9 cellular contexts compared by ENCODE assay signal in the genomic region with DNA sequence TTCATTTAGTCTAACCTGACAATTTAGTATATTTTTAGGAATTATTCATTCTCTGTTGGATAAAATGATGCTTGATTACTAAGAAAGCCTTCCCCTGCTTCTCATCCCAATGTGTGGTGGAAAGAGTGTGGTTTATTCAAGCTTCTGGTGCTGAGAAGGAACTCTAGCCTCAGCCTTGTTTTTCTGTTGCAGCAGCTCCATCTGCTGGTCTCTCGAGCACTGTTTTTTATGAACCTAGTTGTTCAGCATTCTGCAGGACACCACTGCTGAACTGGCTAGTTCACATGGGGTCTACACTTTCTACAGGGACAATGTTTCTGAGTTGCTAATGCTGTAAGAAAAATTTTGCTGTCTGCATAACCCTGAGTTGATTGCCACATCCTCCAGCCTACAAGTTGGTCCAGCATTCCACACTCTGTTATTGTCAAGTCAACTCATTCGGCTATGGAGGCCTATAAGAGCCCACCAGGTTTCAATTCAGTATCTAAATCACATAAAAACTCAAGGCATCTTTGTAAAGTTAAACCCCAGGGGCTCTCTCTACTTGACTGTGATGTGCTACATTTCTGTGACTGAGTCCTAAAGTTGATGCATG. TPM values are rescaled to one million over a fixed set of nuclear protein-coding genes. Genes with fewer than 3 reads are reported as not detected.
A peak's percentile ranks its signal among the peaks of the same experiment; 100 is the strongest.
DNase-seq lines count a peak whose midpoint lies in the region; ATAC-seq, FAIRE-seq and TF ChIP-seq lines count a peak whose summit lies in the region.
"Had no signal": no experiment of that assay in that cellular context is flagged by ENCODE, and none has a peak within 500 bp of the region (broad histone marks: within the 10 kb centered on the region; RNA-seq: fewer than 3 reads in every experiment).

No MANE protein-coding gene starts in this region.

- no peak overlapping the region for H3K4me2 ChIP-seq in GM12878 (ENCODE audit: control insufficient read depth, insufficient read depth)

- no peaks in the 10 kb centered on the region for H3K9me3 Mint-ChIP-seq in immature natural killer cell
- H3K9me3 Mint-ChIP-seq: activated naive CD4-positive, alpha-beta T cell treated with anti-CD3 and anti-CD28 coated beads, Interleukin-2, amount 50 U/mL, for 24 hours had no signal

- POLR2A ChIA-PET in GM12878 (lab: Charles Lee), result no interaction called here

- no peaks in the 10 kb centered on the region for H3K36me3 ChIP-seq in GM12878 (ENCODE audit: control insufficient read depth in 2 of 2, insufficient read depth in 2 of 2, low read length in 1 of 2)

- H3K4me1 Mint-ChIP-seq in immature natural killer cell, result no peaks in the 10 kb centered on the region

- no peaks in the 10 kb centered on the region for H3K36me3 Mint-ChIP-seq in immature natural killer cell
- H3K36me3 Mint-ChIP-seq: activated naive CD4-positive, alpha-beta T cell treated with anti-CD3 and anti-CD28 coated beads, Interleukin-2, amount 50 U/mL, for 24 hours had no signal

- DNase-seq in Caki2 (ENCODE audit: low read depth) (peak; percentile 9), T-helper 2 cell (peak in 4 of 5 experiments; percentile 25 to 65 (median 30)), GM12878 (ENCODE audit: low read depth, low spot score) (no peak), immature natural killer cell (peak; percentile 44 to 59 (median 56)), OCI-M2 (lab: John Stamatoyannopoulos, UW; ENCODE audit: unreplicated experiment) (no peak)
- peak; percentile 43 for DNase-seq in stimulated activated CD4-positive, alpha-beta T cell treated with anti-CD3 and anti-CD28 coated beads, Interleukin-1b, Interleukin-23, amount 100 ng/mL, for 48 hours

- TF ChIP-seq EP300 in Ishikawa (IDR thresholded peaks at IDR 0.05; ENCODE audit: borderline replicate concordance) (no peak), GM12878 (IDR thresholded peaks at IDR 0.05; ENCODE audit: borderline replicate concordance in 1 of 2, control insufficient read depth in 1 of 2, low read depth in 2 of 2, low read length in 2 of 2) (no peak)

- H3K79me2 ChIP-seq in GM12878 (ENCODE audit: control insufficient read depth, insufficient read depth, low read length), result no peaks in the 10 kb centered on the region

- no peak for TF ChIP-seq POLR2A in GM12878 (IDR thresholded peaks at IDR 0.05; ENCODE audit: low read depth, low read length)

- no peak overlapping the region for H3K27ac Mint-ChIP-seq in immature natural killer cell
- H3K27ac Mint-ChIP-seq: activated naive CD4-positive, alpha-beta T cell treated with anti-CD3 and anti-CD28 coated beads, Interleukin-2, amount 50 U/mL, for 24 hours had no signal

- no peaks in the 10 kb centered on the region for H3K4me1 ChIP-seq in GM12878 (ENCODE audit: control insufficient read depth, insufficient read depth, low read length)

- FAIRE-seq in GM12878 (lab: Jason Lieb, UNC), result peak; percentile 97

- peak; percentile 86 for ATAC-seq in GM19372 (IDR thresholded peaks at IDR 0.05; ENCODE audit: low read depth, unreplicated experiment)
- peak; percentile 95 for ATAC-seq in GM12878

- H3K4me3 Mint-ChIP-seq in immature natural killer cell, result no peak overlapping the region
- H3K4me3 Mint-ChIP-seq: activated naive CD4-positive, alpha-beta T cell treated with anti-CD3 and anti-CD28 coated beads, Interleukin-2, amount 50 U/mL, for 24 hours had no signal

- no peak overlapping the region for H3K4me3 ChIP-seq in GM12878

- in situ Hi-C loops in Caki2 (cut with HindIII; ENCODE audit: low pct_unique_long_range_greater_than_20kb, low sequenced_read_pairs), result no loop called here
- in situ Hi-C loops in GM12878 (cut with MboI), result no loop called here

- no peaks in the 10 kb centered on the region for H4K20me1 ChIP-seq in GM12878 (ENCODE audit: control insufficient read depth, insufficient read depth)

- WGBS in GM12878 (ENCODE audit: insufficient coverage, insufficient replicate concordance, low lambda C conversion rate, missing lambda C conversion rate), result 48% methylated on average over 2 of the region's 2 CpGs

- H3K27me3 Mint-ChIP-seq in immature natural killer cell (ENCODE audit: low read depth in 3 of 3), result peaks cover 1 to 3% (median 2%) of the 10 kb centered on the region in 3 donors

- no TSS peak for BruUV-seq in GM12878 (replicated peaks; lab: Mats Ljungman, UMichigan)

- CTCF ChIA-PET in GM12878 (lab: Yijun Ruan, JAX), result interaction anchor here (0.6 to 17.5 kb wide), 24 partner anchors 9 to 527 kb away, joined by 3 to 728 read pairs (median 4); a partner anchor contains a TSS

- TF ChIP-seq RAD21 in Ishikawa (IDR thresholded peaks at IDR 0.05; ENCODE audit: low read depth) (peak; percentile 71), GM12878 (IDR thresholded peaks at IDR 0.05; ENCODE audit: insufficient read depth, low read depth, low read length) (peak; percentile 95)

- no peak overlapping the region for H3K27ac ChIP-seq in GM12878 (ENCODE audit: control insufficient read depth, insufficient read depth)

- H2AFZ ChIP-seq in GM12878 (ENCODE audit: control insufficient read depth, low read depth, low read length), result no peak overlapping the region

- SMC1A ChIA-PET in GM12878 (lab: Charles Lee; ENCODE audit: uncharacterized antibody, unreplicated experiment), result interaction anchor here (0.9 to 17.8 kb wide), 7 partner anchors 12 to 378 kb away, joined by 3 to 420 read pairs (median 4); a partner anchor contains a TSS

- no peak overlapping the region for H3K9ac ChIP-seq in GM12878 (ENCODE audit: control insufficient read depth, insufficient read depth, low read length)

- TF ChIP-seq CTCF in GM12878 (IDR thresholded peaks at IDR 0.05 in 2 of 3, conservative IDR thresholded peaks at IDR 0.05 in 1 of 3; ENCODE audit: control insufficient read depth in 2 of 3, extremely low read depth in 1 of 3, insufficient read depth in 1 of 3, low read depth in 3 of 3, low read length in 3 of 3), result peak; percentile 79 to 89 (median 82)

- H3K9me3 ChIP-seq in GM12878 (replicated peaks; ENCODE audit: control insufficient read depth, insufficient read depth, low read length), result no peaks in the 10 kb centered on the region

- RAD21 ChIA-PET in GM12878 (lab: Charles Lee; ENCODE audit: unreplicated experiment), result interaction anchor here (0.6 to 8.0 kb wide), 12 partner anchors 8 to 379 kb away, joined by 3 to 141 read pairs (median 4); no protein-coding TSS in a partner anchor

- intact Hi-C loops in GM12878 (cut with micrococcal nuclease; ENCODE audit: unreplicated experiment), result loop anchor here (1.0 to 2.0 kb wide), 5 partner anchors 19 to 378 kb away; no protein-coding TSS in a partner anchor

- no peaks in the 10 kb centered on the region for H3K27me3 ChIP-seq in GM12878 (replicated peaks in 1 of 2; ENCODE audit: control insufficient read depth in 2 of 2, insufficient read depth in 2 of 2, low read length in 1 of 2)

RNA-seq across cellular contexts. Expression of a gene that starts 14.3 kb away (rescaled TPM):
- not detected in 2 replicates for total RNA-seq in Caki2 (2014; rRNA removed; shearing (Covaris generic); ENCODE audit: low replicate concordance)
- total RNA-seq in GM12878 (2013; cell fraction: nucleolus; rRNA removed), result 3.2 and 3.5 TPM in 2 replicates
- total RNA-seq in GM12878 (2014; rRNA removed) (0.06 and 0.16 TPM in 2 replicates), GM12878 (2014; rRNA removed; fragmentation: Illumina TruSeq; extraction: Trizol) (0.05 and 0.09 TPM in 2 replicates), GM12878 (2021) (not detected in 2 replicates)
- not detected for polyA plus RNA-seq in GM12878 (2011; ENCODE audit: low read depth)
- polyA plus RNA-seq in GM12878 (2011; rRNA removed) (0.08 and 0.10 TPM in 2 replicates), GM12878 (2014; fragmentation: Illumina TruSeq; extraction: Trizol) (0.01 and 0.10 TPM in 2 replicates), GM12878 (2014; fragmentation: Nextera tagmentation; extraction: Ambion mirVana) (not detected), GM12878 (2014; rRNA removed) (not detected in 2 replicates), GM12878 (2016; fragmentation: Nextera tagmentation; extraction: Ambion mirVana) (not detected), immature natural killer cell (not detected)
- polyA plus RNA-seq in GM12878 (2011; cell fraction: cytosol; rRNA removed), result 0.23 and 0.30 TPM in 2 replicates
- 0.18 and 0.25 TPM in 2 replicates for polyA plus RNA-seq in GM12878 (2011; cell fraction: nucleus; rRNA removed)
- polyA plus RNA-seq in GM12878 (2012), result 0.03 TPM in 1 of 2 replicates, not detected in the other
- polyA minus RNA-seq in GM12878 (2011; rRNA and poly(A)+ RNA removed), result 1.8 and 3.2 TPM in 2 replicates
- polyA minus RNA-seq in GM12878 (2011; cell fraction: cytosol; rRNA and poly(A)+ RNA removed), result not detected in 2 replicates
- 1.8 and 2.1 TPM in 2 replicates for polyA minus RNA-seq in GM12878 (2011; cell fraction: nucleus; rRNA and poly(A)+ RNA removed)

RNA-seq across cellular contexts. Expression of a gene that starts 25.4 kb away (rescaled TPM):
- not detected in 2 replicates for total RNA-seq in Caki2 (2014; rRNA removed; shearing (Covaris generic); ENCODE audit: low replicate concordance)
- total RNA-seq in GM12878 (2013; cell fraction: nucleolus; rRNA removed), result not detected in 2 replicates
- total RNA-seq in GM12878 (2014; rRNA removed), result not detected in 2 replicates
- not detected in 2 replicates for total RNA-seq in GM12878 (2014; rRNA removed; fragmentation: Illumina TruSeq; extraction: Trizol)
- total RNA-seq in GM12878 (2021), result not detected in 2 replicates
- not detected for polyA plus RNA-seq in GM12878 (2011; ENCODE audit: low read depth)
- not detected in 2 replicates for polyA plus RNA-seq in GM12878 (2011; rRNA removed)
- not detected in 2 replicates for polyA plus RNA-seq in GM12878 (2011; cell fraction: cytosol; rRNA removed)
- not detected in 2 replicates for polyA plus RNA-seq in GM12878 (2011; cell fraction: nucleus; rRNA removed)
- not detected in 2 replicates for polyA plus RNA-seq in GM12878 (2012)
- not detected in 2 replicates for polyA plus RNA-seq in GM12878 (2014; fragmentation: Illumina TruSeq; extraction: Trizol)
- polyA plus RNA-seq in GM12878 (2014; fragmentation: Nextera tagmentation; extraction: Ambion mirVana), result not detected
- not detected in 2 replicates for polyA plus RNA-seq in GM12878 (2014; rRNA removed)
- polyA plus RNA-seq in GM12878 (2016; fragmentation: Nextera tagmentation; extraction: Ambion mirVana), result not detected
- polyA minus RNA-seq in GM12878 (2011; rRNA and poly(A)+ RNA removed), result not detected in 2 replicates
- not detected in 2 replicates for polyA minus RNA-seq in GM12878 (2011; cell fraction: cytosol; rRNA and poly(A)+ RNA removed)
- not detected in 2 replicates for polyA minus RNA-seq in GM12878 (2011; cell fraction: nucleus; rRNA and poly(A)+ RNA removed)
- polyA plus RNA-seq in immature natural killer cell, result not detected

RNA-seq across cellular contexts. Expression of a gene that starts 42.0 kb away (rescaled TPM):
- not detected in 2 replicates for total RNA-seq in Caki2 (2014; rRNA removed; shearing (Covaris generic); ENCODE audit: low replicate concordance)
- total RNA-seq in GM12878 (2013; cell fraction: nucleolus; rRNA removed), result 7.3 and 9.5 TPM in 2 replicates
- total RNA-seq in GM12878 (2014; rRNA removed) (0.05 and 0.17 TPM in 2 replicates), GM12878 (2014; rRNA removed; fragmentation: Illumina TruSeq; extraction: Trizol) (0.04 and 0.05 TPM in 2 replicates), GM12878 (2021) (not detected in 2 replicates)
- not detected for polyA plus RNA-seq in GM12878 (2011; ENCODE audit: low read depth)
- polyA plus RNA-seq in GM12878 (2011; rRNA removed) (0.03 TPM in 1 of 2 replicates, not detected in the other), GM12878 (2014; fragmentation: Illumina TruSeq; extraction: Trizol) (not detected in 2 replicates), GM12878 (2014; fragmentation: Nextera tagmentation; extraction: Ambion mirVana) (not detected), GM12878 (2014; rRNA removed) (not detected in 2 replicates), GM12878 (2016; fragmentation: Nextera tagmentation; extraction: Ambion mirVana) (not detected), immature natural killer cell (not detected)
- polyA plus RNA-seq in GM12878 (2011; cell fraction: cytosol; rRNA removed), result not detected in 2 replicates
- polyA plus RNA-seq in GM12878 (2011; cell fraction: nucleus; rRNA removed), result 0.19 and 0.39 TPM in 2 replicates
- not detected in 2 replicates for polyA plus RNA-seq in GM12878 (2012)
- 1.9 and 2.3 TPM in 2 replicates for polyA minus RNA-seq in GM12878 (2011; rRNA and poly(A)+ RNA removed)
- polyA minus RNA-seq in GM12878 (2011; cell fraction: cytosol; rRNA and poly(A)+ RNA removed), result not detected in 2 replicates
- 1.5 and 3.5 TPM in 2 replicates for polyA minus RNA-seq in GM12878 (2011; cell fraction: nucleus; rRNA and poly(A)+ RNA removed)

Comparison
In these comparisons a context has a peak if more than half of its experiments do, and no peak if none do; other contexts are left out.
1. DNase-seq: peak in Caki2 (single experiment), T-helper 2 cell (4 of 5), immature natural killer cell (3 of 3) and stimulated activated CD4-positive, alpha-beta T cell treated with anti-CD3 and anti-CD28 coated beads, Interleukin-1b, Interleukin-23, amount 100 ng/mL, for 48 hours (single experiment); none in GM12878 (single experiment) and OCI-M2 (single experiment).